ENCODE assay signal across 20 cellular contexts in the genomic region with DNA sequence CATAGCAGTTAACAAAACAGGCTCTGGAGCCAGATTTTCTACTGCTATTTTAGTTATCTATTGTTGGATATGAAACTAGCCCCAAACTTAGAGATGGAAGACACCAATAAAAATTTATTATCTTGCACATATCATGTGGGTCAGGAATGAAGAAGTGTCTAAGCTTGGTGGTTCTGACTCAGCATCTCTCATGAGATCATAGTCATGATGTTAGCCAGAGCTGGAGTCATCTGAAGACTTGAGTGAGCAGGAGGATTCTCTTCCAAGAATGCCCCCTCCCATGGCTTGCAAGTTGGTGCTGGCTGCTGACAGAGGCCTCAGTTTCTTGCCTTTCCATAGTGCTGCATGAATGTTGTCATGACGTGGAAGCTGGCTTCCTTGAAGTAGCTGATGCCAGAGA.
A peak's percentile ranks its signal among the peaks of the same experiment; 100 is the strongest.
DNase-seq lines count a peak whose midpoint lies in the region; ATAC-seq, FAIRE-seq and TF ChIP-seq lines count a peak whose summit lies in the region.
"Had no signal": no experiment of that assay in that cellular context is flagged by ENCODE, and none has a peak within 500 bp of the region (broad histone marks: within the 10 kb centered on the region; RNA-seq: fewer than 3 reads in every experiment).

No MANE protein-coding gene starts in this region.

- H3K9me3 ChIP-seq in right atrium auricular region: no peaks in the 10 kb centered on the region
- H3K9me3 ChIP-seq: suprapubic skin had no signal

- no peaks in the 10 kb centered on the region for H3K27me3 ChIP-seq in bronchial epithelial cell (ENCODE audit: control insufficient read depth, insufficient read depth, low read length)
- H3K27me3 ChIP-seq in right atrium auricular region: no peaks in the 10 kb centered on the region
- H3K27me3 ChIP-seq: suprapubic skin had no signal

- TF ChIP-seq CTCF in bronchial epithelial cell (IDR thresholded peaks at IDR 0.05; ENCODE audit: insufficient read depth, low read length, severe bottlenecking) (no peak), right atrium auricular region (IDR thresholded peaks at IDR 0.05) (no peak)

- no peak for ATAC-seq in GM21515 (IDR thresholded peaks at IDR 0.05; ENCODE audit: unreplicated experiment)
- ATAC-seq: activated CD8-positive, alpha-beta T cell treated with anti-CD3 and anti-CD28 coated beads, Interleukin-2, amount 10 ng/mL, durations not matched to agents 7 days and 5 days; CD8-positive, alpha-beta T cell; left ventricle myocardium superior; WTC11 had no signal

- DNase-seq in AG20443 (ENCODE audit: low spot score) (peak; percentile 37), LHCN-M2 (ENCODE audit: low read depth) (peak; percentile 8), bronchial epithelial cell (ENCODE audit: low read depth) (peak; percentile 33), kidney tubule cell (ENCODE audit: low spot score) (peak; percentile 85), right atrium auricular region (ENCODE audit: low spot score) (no peak), hepatic stellate cell (ENCODE audit: low spot score) (no peak), NCI-H1436 treated with DMSO at 0.1 percent for 48 hours (lab: John Stamatoyannopoulos, UW) (no peak)
- DNase-seq: activated CD8-positive, alpha-beta T cell treated with anti-CD3 and anti-CD28 coated beads, Interleukin-2, amount 10 ng/mL, durations not matched to agents 7 days and 5 days; activated naive CD4-positive, alpha-beta T cell treated with anti-CD3 and anti-CD28 coated beads for 36 hours; activated T-cell treated with anti-CD3 and anti-CD28 coated beads, Interleukin-2, amount 50 U/mL, for 24 hours; CD8-positive, alpha-beta T cell; left ventricle myocardium superior; NCI-H1048; NCI-H69; SHP77; T-helper 1 cell had no signal

- H3K36me3 ChIP-seq in bronchial epithelial cell (ENCODE audit: control insufficient read depth, insufficient read depth, low read length): no peaks in the 10 kb centered on the region
- no peaks in the 10 kb centered on the region for H3K36me3 ChIP-seq in right atrium auricular region
- H3K36me3 ChIP-seq: suprapubic skin had no signal

- no peak overlapping the region for H3K27ac ChIP-seq in right atrium auricular region
- H3K27ac ChIP-seq: suprapubic skin had no signal

- no peaks in the 10 kb centered on the region for H3K4me1 ChIP-seq in right atrium auricular region

- FAIRE-seq in bronchial epithelial cell (lab: Jason Lieb, UNC): no peak
- FAIRE-seq: colon had no signal

- no peak overlapping the region for H3K4me3 ChIP-seq in bronchial epithelial cell (ENCODE audit: low read depth, low read length)
- no peak overlapping the region for H3K4me3 ChIP-seq in right atrium auricular region
- H3K4me3 ChIP-seq: suprapubic skin had no signal

Comparison
In these comparisons a context has a peak if more than half of its experiments do, and no peak if none do; other contexts are left out.
1. DNase-seq: peak in AG20443 (single experiment), LHCN-M2 (single experiment), bronchial epithelial cell (single experiment) and kidney tubule cell (single experiment); none in right atrium auricular region (single experiment), hepatic stellate cell (single experiment) and NCI-H1436 treated with DMSO at 0.1 percent for 48 hours (single experiment).